Comparison of ENCODE assay signal across 12 cellular contexts in the genomic region with DNA sequence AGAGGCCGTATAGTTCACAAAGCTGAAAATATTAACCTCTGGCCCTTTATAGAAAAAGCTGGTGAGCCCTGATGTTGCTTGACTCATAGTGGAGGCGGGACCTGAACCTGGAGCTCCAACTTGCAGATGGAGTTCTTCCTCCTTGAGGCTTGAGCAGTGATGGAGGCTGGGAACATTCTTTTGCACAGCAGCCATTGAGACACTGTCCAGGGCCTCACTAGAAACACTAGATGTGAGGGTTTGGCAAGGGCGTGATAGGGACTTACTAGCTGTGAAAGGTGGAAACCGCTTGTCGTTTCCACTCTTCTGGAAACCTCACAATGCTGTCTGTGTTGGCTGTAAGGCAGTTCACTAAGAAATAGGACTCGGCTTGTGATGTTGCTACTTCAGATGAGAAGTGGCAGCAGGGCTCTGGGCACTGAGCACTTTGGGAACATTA. TPM values are rescaled to one million over a fixed set of nuclear protein-coding genes. Genes with fewer than 3 reads are reported as not detected.
DNase-seq lines count a peak whose midpoint lies in the region; ATAC-seq and TF ChIP-seq lines count a peak whose summit lies in the region.
"Had no signal": no experiment of that assay in that cellular context is flagged by ENCODE, and none has a peak within 500 bp of the region (broad histone marks: within the 10 kb centered on the region; RNA-seq: fewer than 3 reads in every experiment).

No MANE protein-coding gene starts in this region.

- TF ChIP-seq POLR2A in IMR-90 (IDR thresholded peaks at IDR 0.05; ENCODE audit: low read depth, low read length) = no peak

- H3K56ac ChIP-seq in IMR-90 (ENCODE audit: extremely low read depth, insufficient read depth, low read length) = no peak overlapping the region

- H3K14ac ChIP-seq in IMR-90 (replicated peaks; ENCODE audit: low read depth, low read length) = peak overlapping the region; percentile 65; the same call in 1 of the 2 replicates

- H3K9me2 ChIP-seq in DOHH2 (replicated peaks; ENCODE audit: control insufficient read depth, low read length) = no peaks in the 10 kb centered on the region

- no peaks in the 10 kb centered on the region for H3K9me3 Mint-ChIP-seq in activated naive CD8-positive, alpha-beta T cell treated with anti-CD3 and anti-CD28 coated beads for 36 hours
- H3K9me3 Mint-ChIP-seq: activated T-cell treated with anti-CD3 and anti-CD28 coated beads, Interleukin-2, amount 50 U/mL, for 72 hours had no signal

- H3K9me3 ChIP-seq in DOHH2 (ENCODE audit: control insufficient read depth, insufficient read depth, low read length) = no peaks in the 10 kb centered on the region
- no peaks in the 10 kb centered on the region for H3K9me3 ChIP-seq in IMR-90 (ENCODE audit: control insufficient read depth, insufficient read depth, low read length)

- no peak overlapping the region for H2BK5ac ChIP-seq in IMR-90 (ENCODE audit: low read depth, low read length, poor library complexity, severe bottlenecking)

- H3K23ac ChIP-seq in IMR-90 (ENCODE audit: low read depth, low read length) = peak overlapping the region; percentile 39; the same call in 1 of the 2 replicates

- H3K4me3 ChIP-seq in DOHH2 (ENCODE audit: low read length) (peak overlapping the region; percentile 49), IMR-90 (ENCODE audit: insufficient read depth, low read depth, low read length) (no peak overlapping the region), retinal pigment epithelial cell (ENCODE audit: low read length) (peak overlapping the region; percentile 14)

- POLR2A ChIA-PET in IMR-90 (lab: Charles Lee; ENCODE audit: unreplicated experiment) = interaction anchor here (0.6 to 0.9 kb wide), 3 partner anchors 10 to 83 kb away, joined by 3 to 8 read pairs (median 4); no protein-coding TSS in a partner anchor

- dilution Hi-C loops in IMR-90 (cut with HindIII; ENCODE audit: low sequenced_read_pairs, unreplicated experiment) = no loop called here

- H3K36me3 Mint-ChIP-seq in activated naive CD8-positive, alpha-beta T cell treated with anti-CD3 and anti-CD28 coated beads for 36 hours = no peaks in the 10 kb centered on the region

- in situ Hi-C loops in IMR-90 (cut with MboI; ENCODE audit: low sequenced_read_pairs) = loop anchor here (25.0 kb wide), 1 partner anchor 123 kb away; no protein-coding TSS in a partner anchor

- peaks cover 7% of the 10 kb centered on the region for H3F3A ChIP-seq in DOHH2 (ENCODE audit: control insufficient read depth, insufficient read depth)

- H3K27me3 Mint-ChIP-seq in activated naive CD8-positive, alpha-beta T cell treated with anti-CD3 and anti-CD28 coated beads for 36 hours = no peaks in the 10 kb centered on the region

- H3K18ac ChIP-seq in IMR-90 (ENCODE audit: low read depth, low read length) = no peak overlapping the region

- H3K79me2 ChIP-seq in DOHH2 (ENCODE audit: control insufficient read depth, low read length) = no peaks in the 10 kb centered on the region
- H3K79me2 ChIP-seq: parathyroid adenoma had no signal

- H3K4me3 Mint-ChIP-seq in activated naive CD8-positive, alpha-beta T cell treated with anti-CD3 and anti-CD28 coated beads for 36 hours = no peak overlapping the region
- H3K4me3 Mint-ChIP-seq: activated T-cell treated with anti-CD3 and anti-CD28 coated beads, Interleukin-2, amount 50 U/mL, for 72 hours had no signal

- TF ChIP-seq CTCF in DOHH2 (IDR thresholded peaks at IDR 0.05; ENCODE audit: low read depth, low read length, poor library complexity, severe bottlenecking) (no peak), IMR-90 (conservative IDR thresholded peaks at IDR 0.05; ENCODE audit: low read depth, low read length) (no peak), retinal pigment epithelial cell (conservative IDR thresholded peaks at IDR 0.05; ENCODE audit: low read depth, low read length) (no peak)

- peak; percentile 69 for DNase-seq in IMR-90
- peak; percentile 47 for DNase-seq in fibroblast of gingiva (ENCODE audit: low read depth)
- DNase-seq in retinal pigment epithelial cell (ENCODE audit: low read depth) = peak; percentile 26
- DNase-seq in activated naive CD8-positive, alpha-beta T cell treated with anti-CD3 and anti-CD28 coated beads for 36 hours = no peak
- no peak for DNase-seq in activated CD4-positive, alpha-beta T cell treated with anti-CD3 and anti-CD28 coated beads, Interleukin-2, amount 50 U/mL, for 48 hours
- no peak for DNase-seq in HT-29 (ENCODE audit: low spot score)
- DNase-seq: activated T-cell treated with anti-CD3 and anti-CD28 coated beads, Interleukin-2, amount 50 U/mL, for 72 hours; cortex of kidney; NCI-H524 treated with DMSO at 0.1 percent for 48 hours had no signal

- CTCF ChIA-PET in IMR-90 (lab: Yijun Ruan, JAX) = no interaction called here

- no peak overlapping the region for H3K9ac ChIP-seq in IMR-90 (ENCODE audit: low read depth, low read length)
- H3K9ac ChIP-seq: parathyroid adenoma had no signal

- H3K4me1 ChIP-seq in DOHH2 (ENCODE audit: control insufficient read depth, low read length) (peaks cover 40% of the 10 kb centered on the region), IMR-90 (ENCODE audit: control insufficient read depth, insufficient read depth, low read length) (peaks cover 28% of the 10 kb centered on the region)

- peak overlapping the region; percentile 32 for H3K27ac ChIP-seq in DOHH2 (ENCODE audit: low read depth, low read length)
- H3K27ac ChIP-seq in IMR-90 (ENCODE audit: insufficient read depth, low read length) = no peak overlapping the region
- H3K27ac ChIP-seq: parathyroid adenoma had no signal

- peak overlapping the region; percentile 12; the same call in 1 of the 2 replicates for H2BK20ac ChIP-seq in IMR-90 (ENCODE audit: low read depth, low read length)

- no peak overlapping the region for H4K91ac ChIP-seq in IMR-90 (ENCODE audit: insufficient read depth, low read depth, low read length)

- H2AK9ac ChIP-seq in IMR-90 (replicated peaks; ENCODE audit: low read depth, low read length, poor library complexity) = peak overlapping the region; percentile 14

- H3K9me1 ChIP-seq in IMR-90 (ENCODE audit: insufficient read depth, low read length) = peaks cover 52% of the 10 kb centered on the region

- 61% methylated on average over 4 of the region's 6 CpGs; no CpG with 5 or more reads in 1 of the 2 experiments for WGBS in IMR-90 (ENCODE audit: extremely low coverage in 2 of 2, insufficient read length in 1 of 2), 2 experiments

- H2BK15ac ChIP-seq in IMR-90 (ENCODE audit: low read depth, low read length) = no peak overlapping the region; the same call in 2 of the 3 replicates

- peaks cover 29 to 83% of the 10 kb centered on the region in 2 experiments for H3K79me1 ChIP-seq in IMR-90 (ENCODE audit: low read depth in 1 of 2, low read length in 2 of 2)

- H4K20me1 ChIP-seq in DOHH2 (ENCODE audit: control insufficient read depth, insufficient read depth, low read depth, low read length) = no peaks in the 10 kb centered on the region
- peaks cover 8% of the 10 kb centered on the region for H4K20me1 ChIP-seq in IMR-90 (ENCODE audit: insufficient read depth, low read length)

- no peak for TF ChIP-seq RAD21 in IMR-90 (IDR thresholded peaks at IDR 0.05; ENCODE audit: low read length)

- peak overlapping the region; percentile 6; the same call in 1 of the 2 replicates for H2BK120ac ChIP-seq in IMR-90 (ENCODE audit: low read depth, low read length)

- H2AFZ ChIP-seq in IMR-90 (replicated peaks; ENCODE audit: low read length, poor library complexity) = peak overlapping the region; percentile 66
- H2AFZ ChIP-seq: parathyroid adenoma had no signal

- no peaks in the 10 kb centered on the region for H3K4me1 Mint-ChIP-seq in activated naive CD8-positive, alpha-beta T cell treated with anti-CD3 and anti-CD28 coated beads for 36 hours

- H4K8ac ChIP-seq in IMR-90 (ENCODE audit: low read depth in 2 of 2, low read length in 2 of 2) = peak overlapping the region in 1 of 2 experiments; percentile 77; a peak in 2 of 4 replicates

- intact Hi-C loops in IMR-90 (cut with micrococcal nuclease) = no loop called here

- H4K5ac ChIP-seq in IMR-90 (ENCODE audit: low read depth, low read length) = 0 out of 2 replicates have a peak overlapping the region, but pooled peaks have one; percentile 8

- peak overlapping the region; percentile 5; the same call in 1 of the 2 replicates for H2AK5ac ChIP-seq in IMR-90 (ENCODE audit: low read depth, low read length)

- H3K36me3 ChIP-seq in DOHH2 (ENCODE audit: control insufficient read depth, low read length) = no peaks in the 10 kb centered on the region
- H3K36me3 ChIP-seq in IMR-90 (ENCODE audit: control insufficient read depth, insufficient read depth, low read length) = peaks cover 42% of the 10 kb centered on the region

- ATAC-seq in IMR-90 (ENCODE audit: low read depth) = peak; percentile 72
- no peak for ATAC-seq in GM21526 (IDR thresholded peaks at IDR 0.05; ENCODE audit: low FRiP score, unreplicated experiment)
- ATAC-seq: activated T-cell treated with anti-CD3 and anti-CD28 coated beads, Interleukin-2, amount 50 U/mL, for 72 hours had no signal

- H3K27ac Mint-ChIP-seq in activated naive CD8-positive, alpha-beta T cell treated with anti-CD3 and anti-CD28 coated beads for 36 hours = no peak overlapping the region
- H3K27ac Mint-ChIP-seq: activated T-cell treated with anti-CD3 and anti-CD28 coated beads, Interleukin-2, amount 50 U/mL, for 72 hours had no signal

- peak overlapping the region; percentile 63 for H3K4ac ChIP-seq in IMR-90 (ENCODE audit: low read depth, low read length)

- BruUV-seq in IMR-90 (replicated peaks; lab: Mats Ljungman, UMichigan) = no TSS peak

- peak overlapping the region; percentile 69 for H3K4me2 ChIP-seq in DOHH2 (ENCODE audit: low read length)
- no peak overlapping the region for H3K4me2 ChIP-seq in IMR-90 (ENCODE audit: low read depth, low read length)

- H3K27me3 ChIP-seq in DOHH2 (ENCODE audit: control insufficient read depth, low read length) = no peaks in the 10 kb centered on the region
- no peaks in the 10 kb centered on the region for H3K27me3 ChIP-seq in IMR-90 (ENCODE audit: control insufficient read depth, insufficient read depth, low read length)

TF ChIP-seq in IMR-90, 13 proteins besides CTCF, POLR2A, EP300 and RAD21 (continues in another document):
- TF ChIP-seq, protein P1, sequence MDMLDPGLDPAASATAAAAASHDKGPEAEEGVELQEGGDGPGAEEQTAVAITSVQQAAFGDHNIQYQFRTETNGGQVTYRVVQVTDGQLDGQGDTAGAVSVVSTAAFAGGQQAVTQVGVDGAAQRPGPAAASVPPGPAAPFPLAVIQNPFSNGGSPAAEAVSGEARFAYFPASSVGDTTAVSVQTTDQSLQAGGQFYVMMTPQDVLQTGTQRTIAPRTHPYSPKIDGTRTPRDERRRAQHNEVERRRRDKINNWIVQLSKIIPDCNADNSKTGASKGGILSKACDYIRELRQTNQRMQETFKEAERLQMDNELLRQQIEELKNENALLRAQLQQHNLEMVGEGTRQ (IDR thresholded peaks at IDR 0.05; ENCODE audit: low read depth, low read length) = no peak
- TF ChIP-seq MAZ (IDR thresholded peaks at IDR 0.05; ENCODE audit: borderline replicate concordance, low read depth, low read length) = no peak

RNA-seq across cellular contexts. Expression of gene SMAD6, which starts 12.5 kb away (rescaled TPM):
- 3.6 and 4.8 TPM in 2 replicates for total RNA-seq in IMR-90 (2012; rRNA removed)
- polyA plus RNA-seq in IMR-90 (2012; rRNA removed) = 8.5 and 13.6 TPM in 2 replicates
- 4.7 and 9.3 TPM in 2 replicates for polyA plus RNA-seq in IMR-90 (2012; cell fraction: cytosol; rRNA removed)
- 17.3 and 42.6 TPM in 2 replicates for polyA plus RNA-seq in IMR-90 (2012; cell fraction: nucleus; rRNA removed; ENCODE audit: low replicate concordance)
- total RNA-seq in activated naive CD8-positive, alpha-beta T cell treated with anti-CD3 and anti-CD28 coated beads for 36 hours = under 1 TPM; 0.04 to 0.10 TPM
- total RNA-seq in HT-29 (2014; rRNA removed; shearing (Covaris generic)) = 101 and 123 TPM in 2 replicates

Comparison
In these comparisons a context has a peak if more than half of its experiments do, and no peak if none do; other contexts are left out.
1. DNase-seq: peak in IMR-90 (single experiment), fibroblast of gingiva (single experiment) and retinal pigment epithelial cell (single experiment); none in activated naive CD8-positive, alpha-beta T cell treated with anti-CD3 and anti-CD28 coated beads for 36 hours (single experiment), activated CD4-positive, alpha-beta T cell treated with anti-CD3 and anti-CD28 coated beads, Interleukin-2, amount 50 U/mL, for 48 hours (0 of 2) and HT-29 (single experiment).
2. RNA of gene SMAD6, which starts 12.5 kb away (total RNA-seq): 101 to 123 TPM in HT-29; 3.6 to 4.8 TPM in IMR-90 and 0.04 to 0.10 TPM in activated naive CD8-positive, alpha-beta T cell treated with anti-CD3 and anti-CD28 coated beads for 36 hours; every median in the first group is over 10 times any median in the second.